20 cellular contexts compared by ENCODE assay signal in genomic region chr5:93736284-93736683, GRCh38.
"Had no signal": no experiment of that assay in that cellular context is flagged by ENCODE, and none has a peak within 500 bp of the region (broad histone marks: within the 10 kb centered on the region; RNA-seq: fewer than 3 reads in every experiment).

No MANE protein-coding gene starts in this region.

- H3K27ac Mint-ChIP-seq: activated CD4-positive, alpha-beta T cell treated with anti-CD3 and anti-CD28 coated beads, Interleukin-2, amount 10 ng/mL, durations not matched to agents 7 days and 5 days; activated CD8-positive, alpha-beta T cell treated with anti-CD3 and anti-CD28 coated beads, Interleukin-2, amount 10 ng/mL, durations not matched to agents 7 days and 5 days; activated naive CD4-positive, alpha-beta T cell treated with anti-CD3 and anti-CD28 coated beads, Interleukin-2, amount 10 ng/mL, durations not matched to agents 7 days and 5 days; activated naive CD8-positive, alpha-beta T cell treated with anti-CD3 and anti-CD28 coated beads, Interleukin-2, amount 50 U/mL, for 24 hours; activated T-cell treated with anti-CD3 and anti-CD28 coated beads, Interleukin-2, amount 50 U/mL, for 24 hours; mesothelial cell of epicardium; natural killer cell treated with Interleukin-12 subunit alpha and Interleukin-12 subunit beta and Interleukin-15 and Interleukin-18, amount 100 ng/mL, for 72 hours; stimulated activated naive CD8-positive, alpha-beta T cell treated with anti-CD3 and anti-CD28 coated beads, Interleukin-15, Interleukin-2, amounts not matched to agents 100 ng/mL and 50 ng/mL, for 24 hours had no signal

- H3K9me3 Mint-ChIP-seq: stimulated activated naive CD8-positive, alpha-beta T cell treated with anti-CD3 and anti-CD28 coated beads, Interleukin-15, Interleukin-2, amounts not matched to agents 100 ng/mL and 50 ng/mL, for 24 hours had no signal

- H3K36me3 Mint-ChIP-seq: activated naive CD4-positive, alpha-beta T cell treated with anti-CD3 and anti-CD28 coated beads, Interleukin-2, amount 10 ng/mL, durations not matched to agents 7 days and 5 days had no signal

- DNase-seq: activated CD4-positive, alpha-beta T cell treated with anti-CD3 and anti-CD28 coated beads, Interleukin-2, amount 10 ng/mL, durations not matched to agents 7 days and 5 days; activated CD8-positive, alpha-beta T cell treated with anti-CD3 and anti-CD28 coated beads, Interleukin-2, amount 10 ng/mL, durations not matched to agents 7 days and 5 days; activated naive CD4-positive, alpha-beta T cell treated with anti-CD3 and anti-CD28 coated beads, Interleukin-2, amount 10 ng/mL, durations not matched to agents 7 days and 5 days; activated naive CD8-positive, alpha-beta T cell treated with anti-CD3 and anti-CD28 coated beads, Interleukin-2, amount 50 U/mL, for 24 hours; activated T-cell treated with anti-CD3 and anti-CD28 coated beads, Interleukin-2, amount 50 U/mL, for 24 hours; aorta; cortex of kidney; kidney; posterior cingulate gyrus; retina; stimulated activated CD4-positive, alpha-beta T cell treated with anti-CD3 and anti-CD28 coated beads, Interleukin-2, amount 100 ng/mL, for 24 hours; T1000 had no signal

- FAIRE-seq: frontal cortex, kidney, urothelium cell line had no signal

- H3K27me3 ChIP-seq: tibial nerve had no signal

- ATAC-seq: activated CD8-positive, alpha-beta T cell treated with anti-CD3 and anti-CD28 coated beads, Interleukin-2, amount 10 ng/mL, durations not matched to agents 7 days and 5 days; activated naive CD8-positive, alpha-beta T cell treated with anti-CD3 and anti-CD28 coated beads, Interleukin-2, amount 50 U/mL, for 24 hours; left lobe of liver; natural killer cell treated with Interleukin-12 subunit alpha and Interleukin-12 subunit beta and Interleukin-15 and Interleukin-18, amount 100 ng/mL, for 72 hours had no signal

- H3K27ac ChIP-seq: tibial nerve had no signal

- H3K4me1 ChIP-seq: tibial nerve had no signal

- H3K4me3 ChIP-seq: lung, tibial nerve had no signal

- H3K27me3 Mint-ChIP-seq: activated CD4-positive, alpha-beta T cell treated with anti-CD3 and anti-CD28 coated beads, Interleukin-2, amount 10 ng/mL, durations not matched to agents 7 days and 5 days; activated naive CD4-positive, alpha-beta T cell treated with anti-CD3 and anti-CD28 coated beads, Interleukin-2, amount 10 ng/mL, durations not matched to agents 7 days and 5 days; activated naive CD8-positive, alpha-beta T cell treated with anti-CD3 and anti-CD28 coated beads, Interleukin-2, amount 50 U/mL, for 24 hours; activated T-cell treated with anti-CD3 and anti-CD28 coated beads, Interleukin-2, amount 50 U/mL, for 24 hours; natural killer cell treated with Interleukin-12 subunit alpha and Interleukin-12 subunit beta and Interleukin-15 and Interleukin-18, amount 100 ng/mL, for 72 hours; stimulated activated naive CD8-positive, alpha-beta T cell treated with anti-CD3 and anti-CD28 coated beads, Interleukin-15, Interleukin-2, amounts not matched to agents 100 ng/mL and 50 ng/mL, for 24 hours had no signal

- H3K4me1 Mint-ChIP-seq: activated CD4-positive, alpha-beta T cell treated with anti-CD3 and anti-CD28 coated beads, Interleukin-2, amount 10 ng/mL, durations not matched to agents 7 days and 5 days; activated naive CD4-positive, alpha-beta T cell treated with anti-CD3 and anti-CD28 coated beads, Interleukin-2, amount 10 ng/mL, durations not matched to agents 7 days and 5 days; activated naive CD8-positive, alpha-beta T cell treated with anti-CD3 and anti-CD28 coated beads, Interleukin-2, amount 50 U/mL, for 24 hours; mesothelial cell of epicardium had no signal

- H3K4me3 Mint-ChIP-seq: activated CD4-positive, alpha-beta T cell treated with anti-CD3 and anti-CD28 coated beads, Interleukin-2, amount 10 ng/mL, durations not matched to agents 7 days and 5 days; activated CD8-positive, alpha-beta T cell treated with anti-CD3 and anti-CD28 coated beads, Interleukin-2, amount 10 ng/mL, durations not matched to agents 7 days and 5 days; activated naive CD4-positive, alpha-beta T cell treated with anti-CD3 and anti-CD28 coated beads, Interleukin-2, amount 10 ng/mL, durations not matched to agents 7 days and 5 days; activated naive CD8-positive, alpha-beta T cell treated with anti-CD3 and anti-CD28 coated beads, Interleukin-2, amount 50 U/mL, for 24 hours; activated T-cell treated with anti-CD3 and anti-CD28 coated beads, Interleukin-2, amount 50 U/mL, for 24 hours; mesothelial cell of epicardium; natural killer cell treated with Interleukin-12 subunit alpha and Interleukin-12 subunit beta and Interleukin-15 and Interleukin-18, amount 100 ng/mL, for 72 hours; stimulated activated naive CD8-positive, alpha-beta T cell treated with anti-CD3 and anti-CD28 coated beads, Interleukin-15, Interleukin-2, amounts not matched to agents 100 ng/mL and 50 ng/mL, for 24 hours had no signal
